ENCODE assay signal across 8 cellular contexts in the genomic region with DNA sequence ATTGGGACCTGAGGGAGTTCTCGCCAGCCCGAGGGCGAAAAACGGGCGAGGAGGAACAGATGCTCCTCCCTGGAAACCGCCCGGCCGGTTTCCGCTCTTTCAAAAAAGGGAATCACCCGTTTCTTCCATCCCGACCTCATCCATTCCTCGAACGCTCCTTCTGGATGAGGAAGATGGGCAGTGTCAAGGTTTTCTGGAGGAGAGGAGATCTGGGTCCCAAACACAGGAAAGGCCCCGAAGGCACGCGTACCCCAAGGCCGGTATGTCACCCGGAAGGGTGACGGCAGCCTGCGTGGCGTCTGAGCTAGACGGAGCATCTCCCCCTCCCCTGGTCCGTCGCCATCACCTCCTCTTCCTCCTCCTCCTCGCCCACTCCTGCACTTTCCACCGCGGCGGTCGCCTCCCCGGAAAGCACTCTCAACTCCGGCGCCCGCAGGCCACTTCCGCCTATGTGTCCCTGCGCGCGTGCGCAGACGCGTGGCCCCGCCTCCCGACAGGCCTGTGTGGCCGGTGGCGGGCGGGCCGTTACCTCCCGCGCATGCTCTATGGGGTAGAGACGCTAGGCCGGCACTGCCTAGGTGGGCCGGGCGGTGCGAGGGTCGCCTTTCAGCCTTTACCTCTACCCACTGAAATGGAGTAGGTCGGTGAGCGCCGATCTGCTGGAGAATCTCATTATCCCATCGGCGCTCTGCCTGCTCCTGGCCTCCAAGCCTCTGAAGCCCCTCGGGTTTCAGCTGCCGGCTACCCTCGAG. TPM values are rescaled to one million over a fixed set of nuclear protein-coding genes. Genes with fewer than 3 reads are reported as not detected.
DNase-seq lines count a peak whose midpoint lies in the region; ATAC-seq and TF ChIP-seq lines count a peak whose summit lies in the region.

SLC35B3 (minus strand) TSS at position 453 of the 752 bp plus-strand sequence.

- H3K27me3 ChIP-seq in fibroblast of lung (ENCODE audit: control insufficient read depth, insufficient read depth, low read length), result no peaks in the 10 kb centered on the region
- no peaks in the 10 kb centered on the region for H3K27me3 ChIP-seq in naive thymus-derived CD4-positive, alpha-beta T cell (ENCODE audit: control insufficient read depth in 2 of 2, insufficient read depth in 2 of 2, low read length in 2 of 2)

- no peaks in the 10 kb centered on the region for H3K9me3 Mint-ChIP-seq in activated T-helper 17 cell treated with anti-CD3 and anti-CD28 coated beads, Interleukin-2, amount 50 U/mL, for 72 hours
- H3K9me3 Mint-ChIP-seq in naive thymus-derived CD4-positive, alpha-beta T cell, result peaks cover 0 to 5% (median 0%) of the 10 kb centered on the region in 11 donors
- H3K9me3 Mint-ChIP-seq in stimulated activated memory B cell treated with anti-CD40 and anti-IgM and Interleukin-4, amounts not matched to agents 10 μg/mL and 1 μg/mL and 100 μg/mL, for 72 hours, result no peaks in the 10 kb centered on the region

- peak within 1 kb of the TSS; percentile 97 for H3K27ac Mint-ChIP-seq in activated T-helper 17 cell treated with anti-CD3 and anti-CD28 coated beads, Interleukin-2, amount 50 U/mL, for 72 hours
- peak within 1 kb of the TSS; percentile 93 to 99 (median 98) for H3K27ac Mint-ChIP-seq in naive thymus-derived CD4-positive, alpha-beta T cell
- peak within 1 kb of the TSS; percentile 91 for H3K27ac Mint-ChIP-seq in stimulated activated memory B cell treated with anti-CD40 and anti-IgM and Interleukin-4, amounts not matched to agents 10 μg/mL and 1 μg/mL and 100 μg/mL, for 72 hours

- H3K4me3 ChIP-seq in LNCaP clone FGC (ENCODE audit: low read depth, low read length) (peak within 1 kb of the TSS; percentile 95), fibroblast of lung (replicated peaks in 1 of 4; ENCODE audit: control extremely low read depth in 1 of 4, insufficient read depth in 1 of 4, low read depth in 3 of 4, low read length in 4 of 4) (peak within 1 kb of the TSS; percentile 86 to 100 (median 98))
- peak within 1 kb of the TSS; percentile 99 for H3K4me3 ChIP-seq in naive thymus-derived CD4-positive, alpha-beta T cell (ENCODE audit: low read length)

- H3K9me3 ChIP-seq in fibroblast of lung (ENCODE audit: control insufficient read depth, insufficient read depth, low read depth, low read length), result no peaks in the 10 kb centered on the region
- H3K9me3 ChIP-seq in naive thymus-derived CD4-positive, alpha-beta T cell (ENCODE audit: control insufficient read depth in 2 of 3, low read length in 3 of 3), result no peaks in the 10 kb centered on the region

- CTCF ChIA-PET in naive thymus-derived CD4-positive, alpha-beta T cell (lab: Charles Lee), result interaction anchor here (1.0 kb wide), 1 partner anchor 18 kb away, joined by 3 read pairs; no protein-coding TSS in a partner anchor

- H3K4me1 ChIP-seq in fibroblast of lung (ENCODE audit: control insufficient read depth, extremely low read depth, insufficient read depth, low read length), result peaks cover 2% of the 10 kb centered on the region
- H3K4me1 ChIP-seq in naive thymus-derived CD4-positive, alpha-beta T cell (ENCODE audit: control insufficient read depth in 2 of 2, insufficient read depth in 2 of 2, low read length in 2 of 2), result peaks cover 13 to 24% of the 10 kb centered on the region in 2 donors

- DNase-seq in EH (ENCODE audit: low read depth), result peak; percentile 94
- peak; percentile 86 for DNase-seq in H4 (ENCODE audit: low spot score)
- peak; percentile 61 for DNase-seq in LNCaP clone FGC (ENCODE audit: low read depth)
- peak; percentile 99 for DNase-seq in RPMI8226
- peak; percentile 90 to 93 for DNase-seq in fibroblast of lung (ENCODE audit: low read depth in 2 of 2)
- DNase-seq in naive thymus-derived CD4-positive, alpha-beta T cell, result peak; percentile 95 to 100 (median 98)

- no peak for TF ChIP-seq CTCF in LNCaP clone FGC (IDR thresholded peaks at IDR 0.05; ENCODE audit: control insufficient read depth, extremely low read depth, insufficient read depth)
- TF ChIP-seq CTCF in fibroblast of lung (conservative IDR thresholded peaks at IDR 0.05 in 1 of 2, IDR thresholded peaks at IDR 0.05 in 1 of 2; ENCODE audit: low read depth in 1 of 2, low read length in 2 of 2), result no peak

- peak; percentile 96 for ATAC-seq in activated T-helper 17 cell treated with anti-CD3 and anti-CD28 coated beads, Interleukin-2, amount 50 U/mL, for 72 hours (replicated peaks)
- ATAC-seq in naive thymus-derived CD4-positive, alpha-beta T cell, result peak; percentile 95
- peak; percentile 98 for ATAC-seq in stimulated activated memory B cell treated with anti-CD40 and anti-IgM and Interleukin-4, amounts not matched to agents 10 μg/mL and 1 μg/mL and 100 μg/mL, for 72 hours

- peak within 1 kb of the TSS; percentile 100 for H2AFZ ChIP-seq in fibroblast of lung (ENCODE audit: low read length)

- peak within 1 kb of the TSS; percentile 94 for H3K4me2 ChIP-seq in fibroblast of lung (ENCODE audit: extremely low read depth, insufficient read depth, low read length)

- peak within 1 kb of the TSS; percentile 99 for H3K27ac ChIP-seq in fibroblast of lung (ENCODE audit: insufficient read depth, low read length)
- peak within 1 kb of the TSS; percentile 96 for H3K27ac ChIP-seq in naive thymus-derived CD4-positive, alpha-beta T cell (ENCODE audit: low read depth, low read length)

- H3K9ac ChIP-seq in fibroblast of lung (ENCODE audit: insufficient read depth, low read length), result peak within 1 kb of the TSS; percentile 97

- POLR2A ChIA-PET in naive thymus-derived CD4-positive, alpha-beta T cell (lab: Charles Lee), result interaction anchor here (0.6 to 1.1 kb wide), 2 partner anchors 15 to 16 kb away, joined by 3 to 4 read pairs; no protein-coding TSS in a partner anchor

- H3K36me3 Mint-ChIP-seq in activated T-helper 17 cell treated with anti-CD3 and anti-CD28 coated beads, Interleukin-2, amount 50 U/mL, for 72 hours (ENCODE audit: low read depth), result peaks cover 25% of the 10 kb centered on the region
- H3K36me3 Mint-ChIP-seq in naive thymus-derived CD4-positive, alpha-beta T cell, result peaks cover 0 to 23% (median 6%) of the 10 kb centered on the region in 5 donors
- peaks cover 18% of the 10 kb centered on the region for H3K36me3 Mint-ChIP-seq in stimulated activated memory B cell treated with anti-CD40 and anti-IgM and Interleukin-4, amounts not matched to agents 10 μg/mL and 1 μg/mL and 100 μg/mL, for 72 hours

- peaks cover 11% of the 10 kb centered on the region for H3K4me1 Mint-ChIP-seq in activated T-helper 17 cell treated with anti-CD3 and anti-CD28 coated beads, Interleukin-2, amount 50 U/mL, for 72 hours
- H3K4me1 Mint-ChIP-seq in naive thymus-derived CD4-positive, alpha-beta T cell, result peaks cover 17 to 57% (median 48%) of the 10 kb centered on the region in 7 donors
- H3K4me1 Mint-ChIP-seq in stimulated activated memory B cell treated with anti-CD40 and anti-IgM and Interleukin-4, amounts not matched to agents 10 μg/mL and 1 μg/mL and 100 μg/mL, for 72 hours, result peaks cover 27% of the 10 kb centered on the region

- intact Hi-C loops in naive thymus-derived CD4-positive, alpha-beta T cell (cut with micrococcal nuclease), result loop anchor here (1.0 to 10.0 kb wide), 12 partner anchors 42 to 1977 kb away; partner anchors contain the start of genes BLOC1S5 (in 2 of the 2), BMP6 (in 2 of the 2), CAGE1 (in 2 of the 2) and EEF1E1 (in 2 of the 2)

- H4K20me1 ChIP-seq in fibroblast of lung (ENCODE audit: control insufficient read depth, extremely low read depth, insufficient read depth, low read length), result no peaks in the 10 kb centered on the region

- H3K36me3 ChIP-seq in fibroblast of lung (ENCODE audit: control insufficient read depth, insufficient read depth, low read length), result peaks cover 1% of the 10 kb centered on the region
- peaks cover 0 to 4% (median 0%) of the 10 kb centered on the region in 3 experiments for H3K36me3 ChIP-seq in naive thymus-derived CD4-positive, alpha-beta T cell (ENCODE audit: control insufficient read depth in 2 of 3, insufficient read depth in 3 of 3, low read length in 3 of 3)

- H3K27me3 Mint-ChIP-seq in activated T-helper 17 cell treated with anti-CD3 and anti-CD28 coated beads, Interleukin-2, amount 50 U/mL, for 72 hours, result no peaks in the 10 kb centered on the region
- H3K27me3 Mint-ChIP-seq in naive thymus-derived CD4-positive, alpha-beta T cell, result peaks cover 0 to 3% (median 0%) of the 10 kb centered on the region in 5 donors
- no peaks in the 10 kb centered on the region for H3K27me3 Mint-ChIP-seq in stimulated activated memory B cell treated with anti-CD40 and anti-IgM and Interleukin-4, amounts not matched to agents 10 μg/mL and 1 μg/mL and 100 μg/mL, for 72 hours

- H3K4me3 Mint-ChIP-seq in activated T-helper 17 cell treated with anti-CD3 and anti-CD28 coated beads, Interleukin-2, amount 50 U/mL, for 72 hours, result peak within 1 kb of the TSS; percentile 79
- peak within 1 kb of the TSS; percentile 92 to 97 (median 96) for H3K4me3 Mint-ChIP-seq in naive thymus-derived CD4-positive, alpha-beta T cell
- peak within 1 kb of the TSS; percentile 91 for H3K4me3 Mint-ChIP-seq in stimulated activated memory B cell treated with anti-CD40 and anti-IgM and Interleukin-4, amounts not matched to agents 10 μg/mL and 1 μg/mL and 100 μg/mL, for 72 hours

- peaks cover 40% of the 10 kb centered on the region for H3K79me2 ChIP-seq in fibroblast of lung (ENCODE audit: control insufficient read depth, insufficient read depth, low read length)

RNA-seq across cellular contexts. Expression of gene SLC35B3, which starts in this region (rescaled TPM):
- total RNA-seq in H4 (2014; rRNA removed; shearing (Covaris generic)), result 12.3 and 21.2 TPM in 2 replicates
- 1 to 10 TPM; 5.5 to 8.1 TPM for total RNA-seq in activated T-helper 17 cell treated with anti-CD3 and anti-CD28 coated beads, Interleukin-2, amount 50 U/mL, for 72 hours
- 18.2 and 19.0 TPM in 2 replicates for total RNA-seq in fibroblast of lung
- 28.4 and 42.1 TPM in 2 replicates for polyA plus RNA-seq in fibroblast of lung
- 25.3 and 33.8 TPM in 2 replicates for polyA plus RNA-seq in fibroblast of lung (2012)
- 2.6 and 8.7 TPM in 2 replicates for polyA minus RNA-seq in fibroblast of lung (ENCODE audit: low replicate concordance)
- total RNA-seq in naive thymus-derived CD4-positive, alpha-beta T cell, result 10 to 100 TPM in 3 of 5 experiments, 1 to 10 TPM in 2; 5.5 to 18.5 (median 11.1) TPM
- 10 to 100 TPM; 11.7 to 12.4 TPM for polyA plus RNA-seq in naive thymus-derived CD4-positive, alpha-beta T cell

Comparison
In these comparisons a context has a peak if more than half of its experiments do, and no peak if none do; other contexts are left out.
1. Peak in every context shown above with its lines: DNase-seq, ATAC-seq, H3K4me3 ChIP-seq and H3K27ac ChIP-seq.